26 cellular contexts compared by ENCODE assay signal in genomic region chr2:212935749-212936148, GRCh38.
"Had no signal": no experiment of that assay in that cellular context is flagged by ENCODE, and none has a peak within 500 bp of the region (broad histone marks: within the 10 kb centered on the region; RNA-seq: fewer than 3 reads in every experiment).

No MANE protein-coding gene starts in this region.

- H3K9me3 ChIP-seq: ascending aorta, gastroesophageal sphincter, ovary, prostate gland, tibial nerve had no signal

- H3K27ac ChIP-seq: ascending aorta, gastroesophageal sphincter, ovary, prostate gland, tibial nerve had no signal

- DNase-seq: activated CD4-positive, alpha-beta memory T cell treated with anti-CD3 and anti-CD28 coated beads for 36 hours; activated CD4-positive, alpha-beta T cell treated with anti-CD3 and anti-CD28 coated beads, Interleukin-2, amount 10 ng/mL, durations not matched to agents 24 days and 14 days; activated CD4-positive, CD25-positive, alpha-beta regulatory T cell treated with anti-CD3 and anti-CD28 coated beads, Interleukin-2, amount 50 U/mL, for 72 hours; activated CD8-positive, alpha-beta memory T cell treated with anti-CD3 and anti-CD28 coated beads, Interleukin-2, amount 50 U/mL, for 4 hours; activated gamma-delta T cell; activated naive CD4-positive, alpha-beta T cell treated with anti-CD3 and anti-CD28 coated beads, Interleukin-2, amount 10 ng/mL, durations not matched to agents 7 days and 5 days; activated naive CD8-positive, alpha-beta T cell treated with anti-CD3 and anti-CD28 coated beads, Interleukin-2, amount 10 ng/mL, durations not matched to agents 7 days and 5 days; activated T-cell treated with anti-CD3 and anti-CD28 coated beads, Interleukin-2, amount 50 U/mL, for 1 hour; endodermal cell; hippocampal formation; kidney; left colon; naive B cell; nephron progenitor cell; ovary; stimulated activated CD4-positive, alpha-beta T cell treated with anti-CD3 and anti-CD28 coated beads, Interleukin-2, amount 100 ng/mL, for 24 hours; stimulated activated naive B cell treated with anti-CD40 and anti-IgM and Interleukin-4, amounts not matched to agents 10 μg/mL and 1 μg/mL and 100 μg/mL, for 72 hours; T-helper 17 cell had no signal

- H3K36me3 Mint-ChIP-seq: activated CD4-positive, alpha-beta memory T cell treated with anti-CD3 and anti-CD28 coated beads for 36 hours; activated naive CD4-positive, alpha-beta T cell treated with anti-CD3 and anti-CD28 coated beads, Interleukin-2, amount 10 ng/mL, durations not matched to agents 7 days and 5 days; brain; mesothelial cell of epicardium; naive B cell had no signal

- H3K27me3 ChIP-seq: ascending aorta, gastroesophageal sphincter, ovary, tibial nerve had no signal

- H3K4me3 Mint-ChIP-seq: activated CD4-positive, alpha-beta memory T cell treated with anti-CD3 and anti-CD28 coated beads for 36 hours; activated CD4-positive, alpha-beta T cell treated with anti-CD3 and anti-CD28 coated beads, Interleukin-2, amount 10 ng/mL, durations not matched to agents 24 days and 14 days; activated naive CD4-positive, alpha-beta T cell treated with anti-CD3 and anti-CD28 coated beads, Interleukin-2, amount 10 ng/mL, durations not matched to agents 7 days and 5 days; activated naive CD8-positive, alpha-beta T cell treated with anti-CD3 and anti-CD28 coated beads, Interleukin-2, amount 10 ng/mL, durations not matched to agents 7 days and 5 days; brain; dendritic cell treated with granulocyte-macrophage colony-stimulating factor and Interleukin-4, amounts not matched to agents 40 ng/mL and 50 ng/mL, for 4 days; endodermal cell; mesothelial cell of epicardium; naive B cell; nephron progenitor cell; stimulated activated naive B cell treated with anti-CD40 and anti-IgM and Interleukin-4, amounts not matched to agents 10 μg/mL and 1 μg/mL and 100 μg/mL, for 72 hours; T-helper 17 cell had no signal

- FAIRE-seq: kidney had no signal

- H3K36me3 ChIP-seq: ascending aorta, gastroesophageal sphincter, ovary, prostate gland, tibial nerve had no signal

- H3K4me2 ChIP-seq: smooth muscle cell had no signal

- H3K27ac Mint-ChIP-seq: activated CD4-positive, alpha-beta memory T cell treated with anti-CD3 and anti-CD28 coated beads for 36 hours; activated CD4-positive, alpha-beta T cell treated with anti-CD3 and anti-CD28 coated beads, Interleukin-2, amount 10 ng/mL, durations not matched to agents 24 days and 14 days; activated naive CD4-positive, alpha-beta T cell treated with anti-CD3 and anti-CD28 coated beads, Interleukin-2, amount 10 ng/mL, durations not matched to agents 7 days and 5 days; activated naive CD8-positive, alpha-beta T cell treated with anti-CD3 and anti-CD28 coated beads, Interleukin-2, amount 10 ng/mL, durations not matched to agents 7 days and 5 days; brain; dendritic cell treated with granulocyte-macrophage colony-stimulating factor and Interleukin-4, amounts not matched to agents 40 ng/mL and 50 ng/mL, for 4 days; naive B cell; nephron progenitor cell; T-helper 17 cell had no signal

- H3K9me3 Mint-ChIP-seq: activated CD4-positive, alpha-beta memory T cell treated with anti-CD3 and anti-CD28 coated beads for 36 hours; activated CD4-positive, alpha-beta T cell treated with anti-CD3 and anti-CD28 coated beads, Interleukin-2, amount 10 ng/mL, durations not matched to agents 24 days and 14 days; activated naive CD4-positive, alpha-beta T cell treated with anti-CD3 and anti-CD28 coated beads, Interleukin-2, amount 10 ng/mL, durations not matched to agents 7 days and 5 days; brain; endodermal cell; mesothelial cell of epicardium; naive B cell; nephron progenitor cell had no signal

- H3K27me3 Mint-ChIP-seq: activated naive CD4-positive, alpha-beta T cell treated with anti-CD3 and anti-CD28 coated beads, Interleukin-2, amount 10 ng/mL, durations not matched to agents 7 days and 5 days; brain; dendritic cell treated with granulocyte-macrophage colony-stimulating factor and Interleukin-4, amounts not matched to agents 40 ng/mL and 50 ng/mL, for 4 days; naive B cell; stimulated activated naive B cell treated with anti-CD40 and anti-IgM and Interleukin-4, amounts not matched to agents 10 μg/mL and 1 μg/mL and 100 μg/mL, for 72 hours; T-helper 17 cell had no signal

- H3K4me3 ChIP-seq: ascending aorta, gastroesophageal sphincter, ovary, prostate gland, smooth muscle cell, tibial nerve had no signal

- ATAC-seq: gastroesophageal sphincter; left colon; stimulated activated naive B cell treated with anti-CD40 and anti-IgM and Interleukin-4, amounts not matched to agents 10 μg/mL and 1 μg/mL and 100 μg/mL, for 72 hours; T-helper 17 cell had no signal

- H3K4me1 ChIP-seq: ascending aorta had no signal

- H3K4me1 Mint-ChIP-seq: activated CD4-positive, alpha-beta T cell treated with anti-CD3 and anti-CD28 coated beads, Interleukin-2, amount 10 ng/mL, durations not matched to agents 24 days and 14 days; activated naive CD4-positive, alpha-beta T cell treated with anti-CD3 and anti-CD28 coated beads, Interleukin-2, amount 10 ng/mL, durations not matched to agents 7 days and 5 days; T-helper 17 cell had no signal
